11 cellular contexts compared by ENCODE assay signal in the genomic region with DNA sequence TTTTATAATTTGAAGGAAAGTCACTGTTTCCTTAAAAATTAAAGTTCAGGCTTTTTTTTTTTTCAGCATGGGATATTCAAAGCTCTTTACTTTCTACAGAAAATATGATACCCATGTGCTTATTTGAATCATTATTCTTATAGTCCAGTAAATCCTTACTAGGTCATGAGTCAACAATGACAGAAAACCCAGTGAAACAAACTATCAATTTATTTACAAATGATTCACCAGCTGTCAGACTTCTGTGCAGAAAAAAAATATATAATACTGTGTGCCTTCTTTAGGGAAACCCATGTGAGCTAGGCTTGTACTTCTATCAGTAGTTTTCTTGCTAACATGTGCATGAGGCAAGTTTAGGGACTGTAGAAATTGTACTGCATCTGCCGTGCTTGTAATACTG. TPM values are rescaled to one million over a fixed set of nuclear protein-coding genes. Genes with fewer than 3 reads are reported as not detected.
DNase-seq lines count a peak whose midpoint lies in the region; ATAC-seq and TF ChIP-seq lines count a peak whose summit lies in the region.
"Had no signal": no experiment of that assay in that cellular context is flagged by ENCODE, and none has a peak within 500 bp of the region (broad histone marks: within the 10 kb centered on the region; RNA-seq: fewer than 3 reads in every experiment).

No MANE protein-coding gene starts in this region.

- 22 to 42% methylated on average over 1 of the region's 1 CpG for WGBS in upper lobe of left lung, 2 donors

- H3K27me3 ChIP-seq in cardiac muscle cell (no peaks in the 10 kb centered on the region), right atrium auricular region (no peaks in the 10 kb centered on the region), adipocyte (replicated peaks; ENCODE audit: control insufficient read depth, insufficient read depth, low read length) (no peaks in the 10 kb centered on the region), upper lobe of left lung (no peaks in the 10 kb centered on the region)

- H3K27ac ChIP-seq in cardiac muscle cell (peak overlapping the region; percentile 8), right atrium auricular region (no peak overlapping the region), upper lobe of left lung (peak overlapping the region; percentile 81 to 86 (median 82)), caudate nucleus (ENCODE audit: low read depth, low read length) (no peak overlapping the region)

- DNase-seq in cardiac muscle cell (ENCODE audit: low read depth in 1 of 2, low spot score in 1 of 2) (peak in 1 of 2 donors; percentile 21), right atrium auricular region (ENCODE audit: low spot score) (no peak), adipocyte (ENCODE audit: low read depth) (peak; percentile 12), iris pigment epithelial cell (ENCODE audit: low read depth) (peak; percentile 55), upper lobe of left lung (no peak), NCI-H446 (lab: John Stamatoyannopoulos, UW) (no peak), caudate nucleus (lab: John Stamatoyannopoulos, UW) (no peak), GF-D8 (lab: John Stamatoyannopoulos, UW) (no peak)
- DNase-seq: activated naive CD8-positive, alpha-beta T cell treated with anti-CD3 and anti-CD28 coated beads, Interleukin-2, amount 10 ng/mL, durations not matched to agents 7 days and 5 days; effector CD4-positive, alpha-beta T cell; NCI-H2029 treated with DMSO at 0.1 percent for 48 hours had no signal

- no peaks in the 10 kb centered on the region for H3K36me3 ChIP-seq in cardiac muscle cell
- no peaks in the 10 kb centered on the region for H3K36me3 ChIP-seq in right atrium auricular region
- no peaks in the 10 kb centered on the region for H3K36me3 ChIP-seq in adipocyte (ENCODE audit: control insufficient read depth, insufficient read depth, low read length, severe bottlenecking)
- no peaks in the 10 kb centered on the region for H3K36me3 ChIP-seq in upper lobe of left lung

- H3K4me1 ChIP-seq in cardiac muscle cell (ENCODE audit: low read depth) (peaks cover 17% of the 10 kb centered on the region), right atrium auricular region (peaks cover 0 to 22% of the 10 kb centered on the region in 2 donors), adipocyte (ENCODE audit: control insufficient read depth, insufficient read depth, low read length) (peaks cover 32% of the 10 kb centered on the region), upper lobe of left lung (peaks cover 0 to 30% (median 9%) of the 10 kb centered on the region in 4 donors)

- H3K4me3 ChIP-seq in cardiac muscle cell (peak overlapping the region; percentile 24), right atrium auricular region (peak overlapping the region in 1 of 2 donors; percentile 5), adipocyte (ENCODE audit: low read length) (no peak overlapping the region), upper lobe of left lung (peak overlapping the region in 3 of 4 donors; percentile 28 to 41 (median 31))

- no peak for ATAC-seq in upper lobe of left lung (ENCODE audit: low FRiP score in 2 of 2)

- TF ChIP-seq POLR2A in upper lobe of left lung (IDR thresholded peaks at IDR 0.05) = no peak

- H3K9me3 ChIP-seq in cardiac muscle cell (ENCODE audit: low read depth) (no peaks in the 10 kb centered on the region), right atrium auricular region (no peaks in the 10 kb centered on the region), adipocyte (ENCODE audit: control insufficient read depth, low read length) (no peaks in the 10 kb centered on the region), upper lobe of left lung (no peaks in the 10 kb centered on the region)

- TF ChIP-seq CTCF in cardiac muscle cell (IDR thresholded peaks at IDR 0.05; ENCODE audit: low read depth, low read length) (no peak), right atrium auricular region (IDR thresholded peaks at IDR 0.05) (no peak), upper lobe of left lung (IDR thresholded peaks at IDR 0.05) (no peak)

- peak overlapping the region; percentile 14 for H3K9ac ChIP-seq in adipocyte (ENCODE audit: low read length)

- no peak for TF ChIP-seq EP300 in upper lobe of left lung (IDR thresholded peaks at IDR 0.05)

RNA-seq across cellular contexts. Expression of a gene that starts 1.2 kb away (rescaled TPM):
- total RNA-seq in cardiac muscle cell = 26.8 and 35.6 TPM in 2 replicates
- polyA plus RNA-seq in cardiac muscle cell = 19.9 and 34.3 TPM in 2 replicates
- total RNA-seq in right atrium auricular region = 1 to 10 TPM in 1 of 2 donors, under 1 TPM in 1; 0.79 to 2.5 TPM
- total RNA-seq in upper lobe of left lung = 10 to 100 TPM in 5 of 6 donors, 1 to 10 TPM in 1; 8.8 to 21.6 (median 15.4) TPM
- total RNA-seq: activated naive CD8-positive, alpha-beta T cell treated with anti-CD3 and anti-CD28 coated beads, Interleukin-2, amount 10 ng/mL, durations not matched to agents 7 days and 5 days had no signal

Comparison
In these comparisons a context has a peak if more than half of its experiments do, and no peak if none do; other contexts are left out.
1. H3K27ac ChIP-seq: peak in cardiac muscle cell (single experiment) and upper lobe of left lung (4 of 4); none in right atrium auricular region (0 of 2) and caudate nucleus (single experiment).
2. DNase-seq: peak in adipocyte (single experiment) and iris pigment epithelial cell (single experiment); none in right atrium auricular region (single experiment), upper lobe of left lung (0 of 2), NCI-H446 (0 of 2), caudate nucleus (0 of 61) and GF-D8 (single experiment).